1 cellular context compared by ENCODE assay signal in the genomic region with DNA sequence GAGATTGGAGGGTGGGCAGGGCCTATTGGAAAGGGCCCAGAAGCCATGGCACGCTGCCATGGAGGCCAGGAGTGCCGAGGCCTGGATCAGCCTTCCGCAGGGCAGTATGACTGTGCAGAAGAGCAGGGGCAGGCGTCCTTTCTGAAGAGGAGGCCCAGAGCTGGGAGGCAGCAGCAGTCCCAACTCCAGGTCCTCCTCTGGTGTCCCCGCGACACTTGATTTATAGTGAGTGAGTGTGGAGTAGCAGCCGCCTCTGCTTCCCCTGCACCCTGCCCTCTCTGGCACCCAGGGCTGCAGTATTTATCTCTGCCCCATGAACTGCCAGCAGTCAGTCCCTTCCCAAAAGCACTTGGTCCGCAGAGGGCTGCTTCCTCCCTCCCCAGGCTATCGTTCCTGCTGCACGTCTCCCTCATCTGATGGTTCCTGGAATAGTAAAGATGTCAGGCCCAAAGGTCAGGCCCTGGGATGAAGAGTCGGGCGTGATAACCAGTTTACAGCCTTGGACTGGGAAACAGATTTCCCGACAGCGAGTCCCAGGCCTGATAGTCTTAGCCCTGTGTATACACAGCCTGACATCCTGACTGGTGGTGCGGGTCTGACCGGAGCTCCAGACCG.
TF ChIP-seq lines count a peak whose summit lies in the region.

No MANE protein-coding gene starts in this region.

TF ChIP-seq in liver, 16 proteins besides CTCF, POLR2A, EP300 and RAD21 (continued from another document):
- TF ChIP-seq SP1 (IDR thresholded peaks at IDR 0.05) (peak; percentile 51), TAF1 (conservative IDR thresholded peaks at IDR 0.05) (no peak), JUND (IDR thresholded peaks at IDR 0.05) (no peak)
- TF ChIP-seq, protein P1, sequence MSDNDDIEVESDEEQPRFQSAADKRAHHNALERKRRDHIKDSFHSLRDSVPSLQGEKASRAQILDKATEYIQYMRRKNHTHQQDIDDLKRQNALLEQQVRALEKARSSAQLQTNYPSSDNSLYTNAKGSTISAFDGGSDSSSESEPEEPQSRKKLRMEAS (IDR thresholded peaks at IDR 0.05) = no peak
TF ChIP-seq in liver: peak in this region for 3.
